Comparison of ENCODE assay signal across 9 cellular contexts in the genomic region with DNA sequence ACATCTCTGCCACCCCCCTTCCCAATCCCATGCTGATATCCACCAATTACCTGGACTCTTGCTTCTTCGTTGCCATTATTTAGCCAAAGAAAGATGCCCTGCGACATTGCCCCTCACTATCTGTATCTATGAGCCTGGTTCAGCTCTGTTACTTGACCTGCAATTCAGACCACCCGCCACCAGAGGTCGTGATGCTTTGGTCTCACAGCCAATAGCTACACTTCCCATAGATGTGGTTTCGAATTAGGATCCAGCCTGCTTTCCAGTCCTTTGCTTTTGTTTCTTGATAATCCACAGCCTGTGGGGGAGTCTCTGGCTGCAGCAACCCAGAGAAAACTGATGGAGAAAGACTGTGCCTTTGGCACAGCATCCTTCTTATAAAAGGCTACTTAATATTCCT.
DNase-seq lines count a peak whose midpoint lies in the region; FAIRE-seq and TF ChIP-seq lines count a peak whose summit lies in the region.
"Had no signal": no experiment of that assay in that cellular context is flagged by ENCODE, and none has a peak within 500 bp of the region (broad histone marks: within the 10 kb centered on the region; RNA-seq: fewer than 3 reads in every experiment).

No MANE protein-coding gene starts in this region.

- intact Hi-C loops in endothelial cell of umbilical vein (cut with micrococcal nuclease) = no loop called here

- no peaks in the 10 kb centered on the region for H3K36me3 ChIP-seq in endothelial cell of umbilical vein (ENCODE audit: control insufficient read depth in 2 of 2, extremely low read depth in 1 of 2, insufficient read depth in 2 of 2, low read length in 2 of 2)

- no peaks in the 10 kb centered on the region for H4K20me1 ChIP-seq in endothelial cell of umbilical vein (replicated peaks; ENCODE audit: control insufficient read depth, extremely low read depth, insufficient read depth, low read length)

- H3K27me3 ChIP-seq in endothelial cell of umbilical vein (ENCODE audit: control insufficient read depth in 2 of 2, insufficient read depth in 2 of 2, low read length in 2 of 2) = no peaks in the 10 kb centered on the region

- CTCF ChIA-PET in endothelial cell of umbilical vein (lab: Charles Lee) = interaction anchor here (0.8 to 2.3 kb wide), 13 partner anchors 9 to 86 kb away, joined by 3 to 15 read pairs (median 3); no protein-coding TSS in a partner anchor

- H3K27ac ChIP-seq in endothelial cell of umbilical vein (ENCODE audit: insufficient read depth, low read depth, low read length) = no peak overlapping the region

- H3K4me1 ChIP-seq in endothelial cell of umbilical vein (ENCODE audit: control insufficient read depth, extremely low read depth, insufficient read depth, low read length) = no peaks in the 10 kb centered on the region

- H3K9me3 ChIP-seq in endothelial cell of umbilical vein (replicated peaks; ENCODE audit: control insufficient read depth, insufficient read depth, low read length) = no peaks in the 10 kb centered on the region

- no TSS peak for BruUV-seq in endothelial cell of umbilical vein (replicated peaks; lab: Mats Ljungman, UMichigan)

- dilution Hi-C loops in endothelial cell of umbilical vein (cut with MboI; ENCODE audit: extremely low pct_ligation_motif_present, low sequenced_read_pairs) = no loop called here

- no peaks in the 10 kb centered on the region for H3K9me1 ChIP-seq in endothelial cell of umbilical vein (replicated peaks; ENCODE audit: control insufficient read depth, extremely low read depth, insufficient read depth, low read length)

- no peak overlapping the region for H3K4me3 ChIP-seq in endothelial cell of umbilical vein (replicated peaks in 1 of 3; ENCODE audit: insufficient read depth in 1 of 3, low read depth in 1 of 3, low read length in 3 of 3)

- no peaks in the 10 kb centered on the region for H3K79me2 ChIP-seq in endothelial cell of umbilical vein (ENCODE audit: control insufficient read depth, insufficient read depth, low read length)

- TF ChIP-seq CTCF in endothelial cell of umbilical vein (IDR thresholded peaks at IDR 0.05; ENCODE audit: extremely low read depth in 1 of 2, insufficient read depth in 1 of 2, low read depth in 1 of 2, low read length in 2 of 2) = peak; percentile 40 to 60

- no peak for TF ChIP-seq POLR2A in endothelial cell of umbilical vein (IDR thresholded peaks at IDR 0.05; ENCODE audit: low read depth, low read length)

- no peak overlapping the region for H2AFZ ChIP-seq in endothelial cell of umbilical vein (ENCODE audit: low read depth, low read length)

- peak; percentile 70 for DNase-seq in activated CD4-positive, alpha-beta T cell treated with anti-CD3 and anti-CD28 coated beads for 48 hours
- no peak for DNase-seq in activated CD4-positive, alpha-beta T cell treated with anti-CD3 and anti-CD28 coated beads, Interleukin-2, amount 50 U/mL, for 1 hour
- DNase-seq in NAMALWA (ENCODE audit: low spot score) (peak; percentile 70), endothelial cell of umbilical vein (ENCODE audit: low read depth, low spot score) (no peak), NCI-H187 (lab: John Stamatoyannopoulos, UW) (no peak), activated gamma-delta T cell (lab: John Stamatoyannopoulos, UW) (no peak), amygdala (lab: John Stamatoyannopoulos, UW) (no peak)
- DNase-seq in stimulated activated CD4-positive, alpha-beta T cell treated with anti-CD3 and anti-CD28 coated beads, Interleukin-1b, Interleukin-23, amount 100 ng/mL, for 48 hours = peak; percentile 42
- DNase-seq: DMS153 had no signal

- no peak for FAIRE-seq in endothelial cell of umbilical vein (lab: Jason Lieb, UNC)

- no peak overlapping the region for H3K9ac ChIP-seq in endothelial cell of umbilical vein (replicated peaks; ENCODE audit: extremely low read depth, insufficient read depth, low read length)

- POLR2A ChIA-PET in endothelial cell of umbilical vein (lab: Charles Lee) = no interaction called here

- no peak overlapping the region for H3K4me2 ChIP-seq in endothelial cell of umbilical vein (ENCODE audit: insufficient read depth, low read length)

TF ChIP-seq in endothelial cell of umbilical vein, 7 proteins besides CTCF, POLR2A, EP300 and RAD21:
- TF ChIP-seq MYC (IDR thresholded peaks at IDR 0.05; ENCODE audit: low read depth, low read length) (no peak), POLR2AphosphoS5 (IDR thresholded peaks at IDR 0.05; ENCODE audit: insufficient read depth, low read depth, low read length) (no peak), FOS (IDR thresholded peaks at IDR 0.05; ENCODE audit: borderline replicate concordance, insufficient read depth, low read length) (no peak), GATA2 (IDR thresholded peaks at IDR 0.05; ENCODE audit: insufficient read depth, insufficient read length, low read depth, low read length) (no peak), JUN (IDR thresholded peaks at IDR 0.05; ENCODE audit: borderline replicate concordance, insufficient read depth, insufficient read length, low read depth) (no peak), EZH2 (IDR thresholded peaks at IDR 0.05; ENCODE audit: borderline replicate concordance, low read depth, low read length, severe bottlenecking) (no peak)
- TF ChIP-seq, protein P1, sequence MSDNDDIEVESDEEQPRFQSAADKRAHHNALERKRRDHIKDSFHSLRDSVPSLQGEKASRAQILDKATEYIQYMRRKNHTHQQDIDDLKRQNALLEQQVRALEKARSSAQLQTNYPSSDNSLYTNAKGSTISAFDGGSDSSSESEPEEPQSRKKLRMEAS (IDR thresholded peaks at IDR 0.05; ENCODE audit: insufficient read depth, insufficient read length) = no peak

Comparison
In these comparisons a context has a peak if more than half of its experiments do, and no peak if none do; other contexts are left out.
1. DNase-seq: peak in activated CD4-positive, alpha-beta T cell treated with anti-CD3 and anti-CD28 coated beads for 48 hours (single experiment), NAMALWA (single experiment) and stimulated activated CD4-positive, alpha-beta T cell treated with anti-CD3 and anti-CD28 coated beads, Interleukin-1b, Interleukin-23, amount 100 ng/mL, for 48 hours (single experiment); none in activated CD4-positive, alpha-beta T cell treated with anti-CD3 and anti-CD28 coated beads, Interleukin-2, amount 50 U/mL, for 1 hour (single experiment), endothelial cell of umbilical vein (single experiment), NCI-H187 (0 of 2), activated gamma-delta T cell (single experiment) and amygdala (0 of 56).